32 cellular contexts compared by ENCODE assay signal in genomic region chr21:32351428-32351827, GRCh38. TPM values are rescaled to one million over a fixed set of nuclear protein-coding genes. Genes with fewer than 3 reads are reported as not detected.
DNase-seq lines count a peak whose midpoint lies in the region; ATAC-seq, FAIRE-seq and TF ChIP-seq lines count a peak whose summit lies in the region.
"Had no signal": no experiment of that assay in that cellular context is flagged by ENCODE, and none has a peak within 500 bp of the region (broad histone marks: within the 10 kb centered on the region; RNA-seq: fewer than 3 reads in every experiment).

No MANE protein-coding gene starts in this region.

- no peak overlapping the region for H2BK5ac ChIP-seq in trophoblast cell (ENCODE audit: low read depth, low read length, poor library complexity)

- H3K27me3 ChIP-seq in bronchial epithelial cell (ENCODE audit: control insufficient read depth, insufficient read depth, low read length) = no peaks in the 10 kb centered on the region
- no peaks in the 10 kb centered on the region for H3K27me3 ChIP-seq in trophoblast cell (ENCODE audit: insufficient read depth, low read length)
- H3K27me3 ChIP-seq: BLaER1 treated with 17β-estradiol and CSF1 and Interleukin-3, amounts not matched to agents 10 nM and 100 nM; dorsolateral prefrontal cortex had no signal

- no peak overlapping the region for H3K14ac ChIP-seq in trophoblast cell (ENCODE audit: low read length)

- H3K79me1 ChIP-seq in trophoblast cell (ENCODE audit: low read length) = no peaks in the 10 kb centered on the region

- FAIRE-seq in bronchial epithelial cell (lab: Jason Lieb, UNC) (peak; percentile 93), urothelium cell line (lab: Jason Lieb, UNC) (no peak)
- FAIRE-seq: islet of Langerhans, small intestine had no signal

- H3K4me2 ChIP-seq in trophoblast cell (ENCODE audit: low read length) = no peak overlapping the region
- H3K4me2 ChIP-seq: BLaER1 treated with 17β-estradiol and CSF1 and Interleukin-3, amounts not matched to agents 10 nM and 100 nM had no signal

- no peaks in the 10 kb centered on the region for H3K79me2 ChIP-seq in trophoblast cell (ENCODE audit: control insufficient read depth, insufficient read depth, low read length, poor library complexity)

- H3K9ac ChIP-seq in trophoblast cell (ENCODE audit: low read length) = no peak overlapping the region
- H3K9ac ChIP-seq: BLaER1 treated with 17β-estradiol and CSF1 and Interleukin-3, amounts not matched to agents 10 nM and 100 nM had no signal

- H3K4me3 ChIP-seq in bronchial epithelial cell (ENCODE audit: low read depth, low read length) (no peak overlapping the region), trophoblast cell (ENCODE audit: low read depth, low read length) (no peak overlapping the region)
- H3K4me3 ChIP-seq: BLaER1 treated with 17β-estradiol and CSF1 and Interleukin-3, amounts not matched to agents 10 nM and 100 nM; dorsolateral prefrontal cortex; K562; lung; psoas muscle; thoracic aorta had no signal

- DNase-seq in GM10248 (ENCODE audit: extremely low spot score) = peak; percentile 36
- peak; percentile 56 for DNase-seq in NCI-H1048 (lab: John Stamatoyannopoulos, UW)
- DNase-seq in bronchial epithelial cell (ENCODE audit: low read depth) = peak; percentile 88
- peak; percentile 69 to 88 for DNase-seq in trophoblast cell
- DNase-seq in effector CD4-positive, alpha-beta T cell = no peak
- DNase-seq in urothelium cell line (ENCODE audit: low spot score) = no peak
- no peak for DNase-seq in stimulated activated naive CD8-positive, alpha-beta T cell treated with anti-CD3 and anti-CD28 coated beads, Interleukin-15, Interleukin-2, amounts not matched to agents 100 U/mL and 50 U/mL, for 24 hours
- DNase-seq in NCI-H2029 (lab: John Stamatoyannopoulos, UW) = no peak
- DNase-seq: activated CD4-positive, alpha-beta T cell treated with anti-CD3 and anti-CD28 coated beads for 1 hour; aorta; Calu3; dorsolateral prefrontal cortex; foreskin melanocyte; NCI-H1436 treated with DMSO at 0.1 percent for 48 hours; NCI-H2171 treated with DMSO at 0.1 percent for 48 hours; NCI-H748 treated with DMSO at 0.1 percent for 48 hours; psoas muscle; Right ventricle myocardium superior; small intestine; stimulated activated CD4-positive, alpha-beta T cell treated with anti-CD3 and anti-CD28 coated beads, Interleukin-2, amount 100 ng/mL, for 24 hours; SW 1271 had no signal

- H4K8ac ChIP-seq in trophoblast cell (ENCODE audit: low read depth, low read length) = no peak overlapping the region

- no CpG with 5 or more reads among the region's 6 CpGs for WGBS in trophoblast cell (ENCODE audit: extremely low coverage, insufficient coverage, insufficient read length)

- POLR2A ChIA-PET in GM10248 (lab: Yijun Ruan, JAX) = no interaction called here

- H2BK12ac ChIP-seq in trophoblast cell (ENCODE audit: low read length) = no peak overlapping the region

- H2AFZ ChIP-seq in trophoblast cell (ENCODE audit: insufficient read depth, low read length, poor library complexity) = no peak overlapping the region

- no peak overlapping the region for H3K18ac ChIP-seq in trophoblast cell (ENCODE audit: low read length)

- TF ChIP-seq CTCF in GM10248 (IDR thresholded peaks at IDR 0.05; ENCODE audit: control extremely low read depth, extremely low read depth, low read depth, missing control alignments) (no peak), bronchial epithelial cell (IDR thresholded peaks at IDR 0.05; ENCODE audit: insufficient read depth, low read length, severe bottlenecking) (peak; percentile 44)

- no peak overlapping the region for H3K4ac ChIP-seq in trophoblast cell (ENCODE audit: low read depth, low read length)

- no peak overlapping the region for H3K27ac ChIP-seq in trophoblast cell (ENCODE audit: low read depth, low read length)
- H3K27ac ChIP-seq: BLaER1 treated with 17β-estradiol and CSF1 and Interleukin-3, amounts not matched to agents 10 nM and 100 nM; dorsolateral prefrontal cortex; psoas muscle; thoracic aorta had no signal

- H3K4me1 ChIP-seq in trophoblast cell (ENCODE audit: control insufficient read depth in 1 of 2, insufficient read depth in 2 of 2, low read length in 2 of 2) = peaks cover 15 to 30% of the 10 kb centered on the region in 2 experiments
- H3K4me1 ChIP-seq: BLaER1 treated with 17β-estradiol and CSF1 and Interleukin-3, amounts not matched to agents 10 nM and 100 nM; psoas muscle had no signal

- no peak overlapping the region for H4K12ac ChIP-seq in trophoblast cell (ENCODE audit: low read depth, low read length)

- no peak overlapping the region for H2AK5ac ChIP-seq in trophoblast cell (ENCODE audit: low read length)

- H4K91ac ChIP-seq in trophoblast cell (ENCODE audit: low read depth, low read length) = no peak overlapping the region

- no peak for ATAC-seq in stimulated activated naive CD8-positive, alpha-beta T cell treated with anti-CD3 and anti-CD28 coated beads, Interleukin-15, Interleukin-2, amounts not matched to agents 100 U/mL and 50 U/mL, for 24 hours
- ATAC-seq: activated naive CD4-positive, alpha-beta T cell treated with anti-CD3 and anti-CD28 coated beads, Interleukin-2, amount 50 U/mL, for 72 hours; K562; psoas muscle; stimulated activated memory B cell treated with anti-CD40 and anti-IgM and Interleukin-4, amounts not matched to agents 10 μg/mL and 1 μg/mL and 100 μg/mL, for 72 hours had no signal

- no peak overlapping the region for H2BK120ac ChIP-seq in trophoblast cell (ENCODE audit: insufficient read depth, low read length, poor library complexity)

- H3K23ac ChIP-seq in trophoblast cell (ENCODE audit: low read length) = no peak overlapping the region

- CTCF ChIA-PET in GM10248 (lab: Yijun Ruan, JAX) = no interaction called here

- no peaks in the 10 kb centered on the region for H3K9me3 ChIP-seq in trophoblast cell (ENCODE audit: insufficient read depth, low read depth, low read length)
- H3K9me3 ChIP-seq: psoas muscle, thoracic aorta had no signal

- peaks cover 42% of the 10 kb centered on the region for H3K36me3 ChIP-seq in bronchial epithelial cell (ENCODE audit: control insufficient read depth, insufficient read depth, low read length)
- H3K36me3 ChIP-seq in trophoblast cell (ENCODE audit: control insufficient read depth in 1 of 2, insufficient read depth in 2 of 2, low read length in 2 of 2) = peaks cover 54 to 60% of the 10 kb centered on the region in 2 experiments

RNA-seq across cellular contexts. Expression of gene URB1, which starts 41.4 kb away (rescaled TPM):
- total RNA-seq in bronchial epithelial cell = 19.3 and 22.4 TPM in 2 replicates
- 3.0 TPM in 2 replicates for polyA plus RNA-seq in trophoblast cell (2013)

RNA-seq across cellular contexts. Expression of gene MRAP, which starts 52.8 kb away (rescaled TPM):
- not detected in 2 replicates for total RNA-seq in bronchial epithelial cell
- polyA plus RNA-seq in trophoblast cell (2013) = not detected in 2 replicates
- total RNA-seq: A673; activated CD8-positive, alpha-beta memory T cell treated with anti-CD3 and anti-CD28 coated beads for 36 hours; activated naive CD4-positive, alpha-beta T cell treated with anti-CD3 and anti-CD28 coated beads, Interleukin-2, amount 50 U/mL, for 72 hours; activated T-helper 1 cell treated with anti-CD3 and anti-CD28 coated beads, Interleukin-12 subunit alpha, Interleukin-12 subunit beta, Interleukin-2, Interleukin-4 antibody, amounts not matched to agents 30 ng/mL and 10 ng/mL and 1 ng/mL, durations not matched to agents 14 hours and 24 hours and 36 hours; Calu3; HT-29; K562; thoracic aorta had no signal

Comparison
In these comparisons a context has a peak if more than half of its experiments do, and no peak if none do; other contexts are left out.
1. DNase-seq: peak in GM10248 (single experiment), NCI-H1048 (single experiment), bronchial epithelial cell (single experiment) and trophoblast cell (2 of 2); none in effector CD4-positive, alpha-beta T cell (single experiment), urothelium cell line (single experiment), stimulated activated naive CD8-positive, alpha-beta T cell treated with anti-CD3 and anti-CD28 coated beads, Interleukin-15, Interleukin-2, amounts not matched to agents 100 U/mL and 50 U/mL, for 24 hours (single experiment) and NCI-H2029 (single experiment).